Comparison of ENCODE assay signal across 9 cellular contexts in genomic region chr19:44587863-44588752, GRCh38. TPM values are rescaled to one million over a fixed set of nuclear protein-coding genes. Genes with fewer than 3 reads are reported as not detected.
DNase-seq lines count a peak whose midpoint lies in the region; ATAC-seq lines count a peak whose summit lies in the region.
"Had no signal": no experiment of that assay in that cellular context is flagged by ENCODE, and none has a peak within 500 bp of the region (broad histone marks: within the 10 kb centered on the region; RNA-seq: fewer than 3 reads in every experiment).

No MANE protein-coding gene starts in this region.

- H3K4me3 ChIP-seq in effector memory CD4-positive, alpha-beta T cell (ENCODE audit: insufficient read depth, low read depth, low read length, poor library complexity, severe bottlenecking) = no peak overlapping the region

- H3K4me1 Mint-ChIP-seq in activated CD4-positive, alpha-beta memory T cell treated with anti-CD3 and anti-CD28 coated beads, Interleukin-2, amount 10 ng/mL, durations not matched to agents 7 days and 5 days = peaks cover 11% of the 10 kb centered on the region

- no peaks in the 10 kb centered on the region for H3K27me3 ChIP-seq in effector memory CD4-positive, alpha-beta T cell (replicated peaks; ENCODE audit: control insufficient read depth, insufficient read depth, low read length, poor library complexity, severe bottlenecking)

- H3K4me3 Mint-ChIP-seq in activated CD4-positive, alpha-beta memory T cell treated with anti-CD3 and anti-CD28 coated beads, Interleukin-2, amount 10 ng/mL, durations not matched to agents 7 days and 5 days = no peak overlapping the region

- DNase-seq in AG08396 (ENCODE audit: low spot score) (peak; percentile 50), HS-27A (ENCODE audit: low read depth) (peak; percentile 99), left colon (no peak), 8988T (no peak), cerebellum (ENCODE audit: low spot score) (no peak), cerebellar cortex (ENCODE audit: low spot score) (no peak)
- DNase-seq in activated CD4-positive, alpha-beta memory T cell treated with anti-CD3 and anti-CD28 coated beads, Interleukin-2, amount 10 ng/mL, durations not matched to agents 7 days and 5 days = peak; percentile 16
- DNase-seq in effector memory CD4-positive, alpha-beta T cell = no peak

- H3K36me3 ChIP-seq in effector memory CD4-positive, alpha-beta T cell (ENCODE audit: control insufficient read depth, insufficient read depth, low read length) = no peaks in the 10 kb centered on the region

- ATAC-seq in left colon = peak; percentile 65

- H3K27ac Mint-ChIP-seq in activated CD4-positive, alpha-beta memory T cell treated with anti-CD3 and anti-CD28 coated beads, Interleukin-2, amount 10 ng/mL, durations not matched to agents 7 days and 5 days = no peak overlapping the region

- no peaks in the 10 kb centered on the region for H3K36me3 Mint-ChIP-seq in activated CD4-positive, alpha-beta memory T cell treated with anti-CD3 and anti-CD28 coated beads, Interleukin-2, amount 10 ng/mL, durations not matched to agents 7 days and 5 days (ENCODE audit: low read depth)

- H3K9me3 Mint-ChIP-seq in activated CD4-positive, alpha-beta memory T cell treated with anti-CD3 and anti-CD28 coated beads, Interleukin-2, amount 10 ng/mL, durations not matched to agents 7 days and 5 days = peaks cover 18% of the 10 kb centered on the region

- no peaks in the 10 kb centered on the region for H3K9me3 ChIP-seq in effector memory CD4-positive, alpha-beta T cell (ENCODE audit: control insufficient read depth, low read length)

- POLR2A ChIA-PET in activated CD4-positive, alpha-beta memory T cell treated with anti-CD3 and anti-CD28 coated beads, Interleukin-2, amount 10 ng/mL, durations not matched to agents 7 days and 5 days (lab: Charles Lee) = no interaction called here

- intact Hi-C loops in left colon (cut with DNase I, micrococcal nuclease) = no loop called here

- CTCF ChIA-PET in activated CD4-positive, alpha-beta memory T cell treated with anti-CD3 and anti-CD28 coated beads, Interleukin-2, amount 10 ng/mL, durations not matched to agents 7 days and 5 days (lab: Charles Lee) = interaction anchor here (0.9 to 1.1 kb wide), 4 partner anchors 11 to 196 kb away, joined by 3 to 5 read pairs (median 4); no protein-coding TSS in a partner anchor

- H3K27ac ChIP-seq in effector memory CD4-positive, alpha-beta T cell (ENCODE audit: insufficient read depth, low read length, poor library complexity, severe bottlenecking) = no peak overlapping the region

- H3K4me1 ChIP-seq in effector memory CD4-positive, alpha-beta T cell (ENCODE audit: control insufficient read depth, insufficient read depth, low read length, poor library complexity, severe bottlenecking) = no peaks in the 10 kb centered on the region

- no peaks in the 10 kb centered on the region for H3K27me3 Mint-ChIP-seq in activated CD4-positive, alpha-beta memory T cell treated with anti-CD3 and anti-CD28 coated beads, Interleukin-2, amount 10 ng/mL, durations not matched to agents 7 days and 5 days

RNA-seq across cellular contexts. Expression of gene IGSF23, which starts 25.3 kb away (rescaled TPM):
- total RNA-seq in activated CD4-positive, alpha-beta memory T cell treated with anti-CD3 and anti-CD28 coated beads, Interleukin-2, amount 10 ng/mL, durations not matched to agents 7 days and 5 days = not detected
- total RNA-seq in left colon = not detected
- not detected for total RNA-seq in cerebellum

RNA-seq across cellular contexts. Expression of gene PVR, which starts 55.6 kb away (rescaled TPM):
- 1 to 10 TPM; 1.7 to 2.1 TPM for total RNA-seq in activated CD4-positive, alpha-beta memory T cell treated with anti-CD3 and anti-CD28 coated beads, Interleukin-2, amount 10 ng/mL, durations not matched to agents 7 days and 5 days
- 10 to 100 TPM; 31.0 to 35.7 TPM for total RNA-seq in left colon
- total RNA-seq in cerebellum = 15.9 TPM

RNA-seq across cellular contexts. Expression of gene CEACAM20, which starts 58.6 kb away (rescaled TPM):
- total RNA-seq in activated CD4-positive, alpha-beta memory T cell treated with anti-CD3 and anti-CD28 coated beads, Interleukin-2, amount 10 ng/mL, durations not matched to agents 7 days and 5 days = not detected
- total RNA-seq in left colon (under 1 TPM; 0.15 to 0.42 TPM), cerebellum (not detected)
- total RNA-seq: pulmonary artery endothelial cell had no signal

Comparison
In these comparisons a context has a peak if more than half of its experiments do, and no peak if none do; other contexts are left out.
1. DNase-seq: peak in AG08396 (single experiment), HS-27A (single experiment) and activated CD4-positive, alpha-beta memory T cell treated with anti-CD3 and anti-CD28 coated beads, Interleukin-2, amount 10 ng/mL, durations not matched to agents 7 days and 5 days (single experiment); none in left colon (0 of 2), effector memory CD4-positive, alpha-beta T cell (0 of 3), 8988T (single experiment), cerebellum (single experiment) and cerebellar cortex (single experiment).